In genomic region chr3:63863150-63864007, GRCh38 we compare ENCODE assay signal across 1 cellular context.
A peak's percentile ranks its signal among the peaks of the same experiment; 100 is the strongest.
TF ChIP-seq lines count a peak whose summit lies in the region.

ATXN7 (plus strand) TSS chr3:63863867; CDS start chr3:63912599, 48,732 bp downstream.
THOC7 (minus strand) TSS chr3:63863805; CDS start chr3:63863790, 15 bp downstream.

TF ChIP-seq in HepG2, 621 proteins besides CTCF, POLR2A, EP300 and RAD21 (continued from another document and continues in another):
- TF ChIP-seq ZNF574 (CRISPR knock-in tag; IDR thresholded peaks at IDR 0.05) (peak; percentile 38; the same call in 1 of the 2 replicates), NPAS2 (CRISPR knock-in tag; IDR thresholded peaks at IDR 0.05; ENCODE audit: borderline replicate concordance) (no peak), EEA1 (CRISPR knock-in tag; IDR thresholded peaks at IDR 0.05; ENCODE audit: borderline replicate concordance) (peak; percentile 65; the same call in 1 of the 2 replicates), JUN (CRISPR knock-in tag; IDR thresholded peaks at IDR 0.05) (0 out of 2 replicates have a peak, but pooled peaks have one; percentile 57), ZBTB10 (CRISPR knock-in tag; IDR thresholded peaks at IDR 0.05; ENCODE audit: borderline replicate concordance) (0 out of 2 replicates have a peak, but pooled peaks have one; percentile 45), ZNF296 (CRISPR knock-in tag; conservative IDR thresholded peaks at IDR 0.05) (0 out of 2 replicates have a peak, but pooled peaks have one; percentile 44), ZNF33A (CRISPR knock-in tag; IDR thresholded peaks at IDR 0.05; ENCODE audit: borderline replicate concordance) (no peak), GZF1 (CRISPR knock-in tag; IDR thresholded peaks at IDR 0.05) (no peak), PHF8 (CRISPR knock-in tag; IDR thresholded peaks at IDR 0.05) (peak; percentile 85), ZNF703 (CRISPR knock-in tag; IDR thresholded peaks at IDR 0.05; ENCODE audit: borderline replicate concordance) (no peak), XRCC5 (optimal IDR thresholded peaks at IDR 0.05; ENCODE audit: low read length) (no peak), FIP1L1 (IDR thresholded peaks at IDR 0.05; ENCODE audit: borderline replicate concordance, insufficient read depth, low read depth, low read length) (no peak), ZNF607 (CRISPR knock-in tag; IDR thresholded peaks at IDR 0.05; ENCODE audit: borderline replicate concordance) (no peak), KAT7 (CRISPR knock-in tag; IDR thresholded peaks at IDR 0.05; ENCODE audit: borderline replicate concordance) (peak; percentile 86; the same call in 1 of the 2 replicates), STAT6 (CRISPR knock-in tag; IDR thresholded peaks at IDR 0.05; ENCODE audit: borderline replicate concordance) (no peak), HCFC1 (IDR thresholded peaks at IDR 0.05; ENCODE audit: low read depth, low read length) (no peak), HOXA9 (CRISPR knock-in tag; IDR thresholded peaks at IDR 0.05; ENCODE audit: borderline replicate concordance) (peak; percentile 47; the same call in 1 of the 2 replicates), TSC22D2 (CRISPR knock-in tag; IDR thresholded peaks at IDR 0.05; ENCODE audit: borderline replicate concordance) (peak; percentile 68; the same call in 1 of the 2 replicates), PHF5A (CRISPR knock-in tag; IDR thresholded peaks at IDR 0.05; ENCODE audit: low read depth, unreplicated experiment) (no peak), EHMT2 (IDR thresholded peaks at IDR 0.05; ENCODE audit: borderline replicate concordance, low read depth, low read length) (no peak), ZNF232 (CRISPR knock-in tag; IDR thresholded peaks at IDR 0.05; ENCODE audit: borderline replicate concordance) (0 out of 2 replicates have a peak, but pooled peaks have one; percentile 60), KLF15 (CRISPR knock-in tag; IDR thresholded peaks at IDR 0.05; ENCODE audit: borderline replicate concordance) (no peak), ZNF34 (CRISPR knock-in tag; IDR thresholded peaks at IDR 0.05; ENCODE audit: borderline replicate concordance) (0 out of 2 replicates have a peak, but pooled peaks have one; percentile 83), LRRFIP1 (CRISPR knock-in tag; conservative IDR thresholded peaks at IDR 0.05) (0 out of 2 replicates have a peak, but pooled peaks have one; percentile 43), ATF1 (CRISPR knock-in tag; IDR thresholded peaks at IDR 0.05) (no peak), EED (CRISPR knock-in tag; IDR thresholded peaks at IDR 0.05) (0 out of 2 replicates have a peak, but pooled peaks have one; percentile 32), GPBP1L1 (CRISPR knock-in tag; IDR thresholded peaks at IDR 0.05) (no peak), POGK (CRISPR knock-in tag; conservative IDR thresholded peaks at IDR 0.05) (0 out of 2 replicates have a peak, but pooled peaks have one; percentile 7), TCF7L2 (IDR thresholded peaks at IDR 0.05; ENCODE audit: low read depth, low read length) (no peak), ZNF468 (CRISPR knock-in tag; IDR thresholded peaks at IDR 0.05) (no peak), YY1 (IDR thresholded peaks at IDR 0.05; ENCODE audit: insufficient read depth, insufficient replicate concordance, low read depth, low read length) (peak; percentile 75), REL (CRISPR knock-in tag; conservative IDR thresholded peaks at IDR 0.05) (0 out of 2 replicates have a peak, but pooled peaks have one; percentile 42), MTA1 (CRISPR knock-in tag; IDR thresholded peaks at IDR 0.05; ENCODE audit: borderline replicate concordance) (0 out of 2 replicates have a peak, but pooled peaks have one; percentile 28), THYN1 (CRISPR knock-in tag; IDR thresholded peaks at IDR 0.05; ENCODE audit: borderline replicate concordance, low read depth) (no peak), PLSCR1 (CRISPR knock-in tag; IDR thresholded peaks at IDR 0.05; ENCODE audit: borderline replicate concordance) (no peak), ZBTB26 (CRISPR knock-in tag; IDR thresholded peaks at IDR 0.05; ENCODE audit: borderline replicate concordance) (no peak), AGO2 (optimal IDR thresholded peaks at IDR 0.05; ENCODE audit: low read depth, low read length) (peak; percentile 84), NRL (CRISPR knock-in tag; IDR thresholded peaks at IDR 0.05; ENCODE audit: borderline replicate concordance) (0 out of 2 replicates have a peak, but pooled peaks have one; percentile 27), ZFP41 (CRISPR knock-in tag; IDR thresholded peaks at IDR 0.05; ENCODE audit: borderline replicate concordance) (no peak), ZNF160 (CRISPR knock-in tag; IDR thresholded peaks at IDR 0.05) (peak; percentile 35; the same call in 1 of the 2 replicates), ZNF670 (CRISPR knock-in tag; IDR thresholded peaks at IDR 0.05; ENCODE audit: borderline replicate concordance) (no peak), SAP130 (CRISPR knock-in tag; IDR thresholded peaks at IDR 0.05; ENCODE audit: low read depth) (peak; percentile 72), ARID2 (CRISPR knock-in tag; IDR thresholded peaks at IDR 0.05; ENCODE audit: borderline replicate concordance) (no peak)
